Comparison of ENCODE assay signal across 1 cellular context in genomic region chr14:32085845-32086383, GRCh38.
TF ChIP-seq lines count a peak whose summit lies in the region.

No MANE protein-coding gene starts in this region.

TF ChIP-seq in HCT116, 20 proteins besides CTCF, POLR2A, EP300 and RAD21 (continued from another document):
- TF ChIP-seq SIN3A (IDR thresholded peaks at IDR 0.05; ENCODE audit: low read depth) (no peak), JUND (IDR thresholded peaks at IDR 0.05) (no peak), CBX3 (IDR thresholded peaks at IDR 0.05; ENCODE audit: low read depth) (no peak), TCF7L2 (IDR thresholded peaks at IDR 0.05; ENCODE audit: borderline replicate concordance, extremely low read depth, insufficient read depth, insufficient read length) (no peak), EZH2 (IDR thresholded peaks at IDR 0.05) (no peak), ELF1 (IDR thresholded peaks at IDR 0.05; ENCODE audit: borderline replicate concordance, low read depth) (no peak), SRF (IDR thresholded peaks at IDR 0.05; ENCODE audit: low read depth) (no peak)
